15 cellular contexts compared by ENCODE assay signal in the genomic region with DNA sequence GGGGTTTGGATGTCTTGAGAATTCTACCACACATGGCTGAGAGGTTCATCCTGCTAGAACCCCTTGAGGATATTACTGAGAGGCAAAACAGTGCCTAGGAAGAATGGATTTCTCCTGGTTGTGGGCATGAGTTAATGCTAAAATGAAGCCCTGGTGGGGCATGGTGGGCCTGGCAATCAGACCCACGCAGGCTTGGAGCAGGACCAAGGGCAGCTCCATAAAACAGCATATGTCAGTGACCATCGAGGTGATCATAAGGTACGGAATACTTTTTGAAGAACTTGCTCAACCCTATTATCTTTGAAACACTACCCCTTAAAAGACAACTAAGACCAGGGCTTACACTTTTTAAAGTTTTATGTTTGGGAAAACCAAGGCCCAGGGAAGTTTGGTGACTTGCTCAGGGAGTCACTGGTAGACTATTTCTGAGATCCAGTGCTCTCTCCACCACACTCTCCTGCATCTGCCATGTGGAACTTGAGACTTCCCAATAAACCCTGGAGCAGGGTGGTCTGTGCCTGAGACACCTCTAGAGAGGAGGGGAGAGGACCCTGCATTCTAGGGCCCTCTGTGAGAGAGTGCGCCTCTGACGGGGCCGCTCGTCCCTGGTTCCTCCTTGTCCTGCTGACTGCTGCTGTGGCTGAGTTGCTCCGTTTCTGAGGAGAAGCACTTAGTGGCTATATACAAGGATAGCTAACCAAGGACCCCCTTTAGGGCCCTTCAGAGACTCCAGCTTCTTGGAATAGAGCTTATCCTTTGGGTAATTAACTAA. TPM values are rescaled to one million over a fixed set of nuclear protein-coding genes. Genes with fewer than 3 reads are reported as not detected.
DNase-seq lines count a peak whose midpoint lies in the region; ATAC-seq and TF ChIP-seq lines count a peak whose summit lies in the region.
"Had no signal": no experiment of that assay in that cellular context is flagged by ENCODE, and none has a peak within 500 bp of the region (broad histone marks: within the 10 kb centered on the region; RNA-seq: fewer than 3 reads in every experiment).

No MANE protein-coding gene starts in this region.

- H3K79me1 ChIP-seq in mesenchymal stem cell (replicated peaks; ENCODE audit: low read length, poor library complexity, severe bottlenecking) (no peaks in the 10 kb centered on the region), neuronal stem cell (ENCODE audit: low read depth, low read length) (no peaks in the 10 kb centered on the region)

- H2BK5ac ChIP-seq in mesenchymal stem cell (ENCODE audit: low read depth, low read length, poor library complexity, severe bottlenecking), result no peak overlapping the region
- H2BK5ac ChIP-seq in neuronal stem cell (ENCODE audit: low read length), result no peak overlapping the region

- H3K27ac Mint-ChIP-seq in activated T-helper 1 cell treated with anti-CD3 and anti-CD28 coated beads, Interleukin-12 subunit alpha, Interleukin-12 subunit beta, Interleukin-2, Interleukin-4 antibody, amounts not matched to agents 30 ng/mL and 10 ng/mL and 1 ng/mL, durations not matched to agents 14 hours and 24 hours and 36 hours, result peak overlapping the region; percentile 94

- 97% methylated on average over 8 of the region's 8 CpGs for WGBS in mesenchymal stem cell
- no CpG with 5 or more reads among the region's 8 CpGs for WGBS in neuronal stem cell (ENCODE audit: extremely low coverage in 2 of 2, insufficient read length in 2 of 2, insufficient replicate concordance in 1 of 2), 2 donors

- intact Hi-C loops in left ventricle myocardium inferior (cut with micrococcal nuclease) (no loop called here), cardiac septum (cut with DNase I) (no loop called here), upper lobe of right lung (cut with DNase I) (no loop called here)
- intact Hi-C loops in activated T-helper 1 cell treated with anti-CD3 and anti-CD28 coated beads, Interleukin-12 subunit alpha, Interleukin-12 subunit beta, Interleukin-2, Interleukin-4 antibody, amounts not matched to agents 30 ng/mL and 10 ng/mL and 1 ng/mL, durations not matched to agents 14 hours and 24 hours and 36 hours (cut with micrococcal nuclease), result loop anchor here (1.0 to 5.0 kb wide), 5 partner anchors 7 to 559 kb away; a partner anchor contains a TSS

- ATAC-seq in upper lobe of right lung (peak; percentile 30), HG03439 (IDR thresholded peaks at IDR 0.05; ENCODE audit: unreplicated experiment) (no peak)
- ATAC-seq: Panc1 had no signal

- no peak overlapping the region for H3K4me3 Mint-ChIP-seq in activated T-helper 1 cell treated with anti-CD3 and anti-CD28 coated beads, Interleukin-12 subunit alpha, Interleukin-12 subunit beta, Interleukin-2, Interleukin-4 antibody, amounts not matched to agents 30 ng/mL and 10 ng/mL and 1 ng/mL, durations not matched to agents 14 hours and 24 hours and 36 hours

- H2AK5ac ChIP-seq in mesenchymal stem cell (ENCODE audit: low read length, severe bottlenecking) (no peak overlapping the region), neuronal stem cell (ENCODE audit: low read depth, low read length) (no peak overlapping the region)

- H3K9me3 ChIP-seq in left ventricle myocardium inferior (replicated peaks), result no peaks in the 10 kb centered on the region
- H3K9me3 ChIP-seq in mesenchymal stem cell (ENCODE audit: control insufficient read depth, low read length), result no peaks in the 10 kb centered on the region
- H3K9me3 ChIP-seq in upper lobe of right lung, result no peaks in the 10 kb centered on the region
- no peaks in the 10 kb centered on the region for H3K9me3 ChIP-seq in neuronal stem cell (replicated peaks in 1 of 2; ENCODE audit: control insufficient read depth in 2 of 2, insufficient read depth in 1 of 2, low read depth in 1 of 2, low read length in 2 of 2)

- H3K4me2 ChIP-seq in mesenchymal stem cell (ENCODE audit: low read length, poor library complexity, severe bottlenecking), result no peak overlapping the region
- H3K4me2 ChIP-seq in neuronal stem cell (ENCODE audit: insufficient read depth, low read length, poor library complexity, severe bottlenecking), result no peak overlapping the region

- no peak overlapping the region for H3K4me3 ChIP-seq in left ventricle myocardium inferior
- H3K4me3 ChIP-seq in mesenchymal stem cell (ENCODE audit: insufficient read depth in 1 of 2, low read depth in 1 of 2, low read length in 2 of 2), result no peak overlapping the region
- H3K4me3 ChIP-seq in upper lobe of right lung, result no peak overlapping the region
- H3K4me3 ChIP-seq in neuronal stem cell (ENCODE audit: low read length in 2 of 2), result no peak overlapping the region

- H3K36me3 ChIP-seq in left ventricle myocardium inferior (no peaks in the 10 kb centered on the region), mesenchymal stem cell (ENCODE audit: control insufficient read depth in 1 of 2, insufficient read depth in 2 of 2, low read depth in 1 of 2, low read length in 2 of 2) (no peaks in the 10 kb centered on the region), upper lobe of right lung (no peaks in the 10 kb centered on the region), neuronal stem cell (replicated peaks in 1 of 2; ENCODE audit: control insufficient read depth in 2 of 2, insufficient read depth in 2 of 2, low read length in 2 of 2) (no peaks in the 10 kb centered on the region)

- DNase-seq in left ventricle myocardium inferior, result no peak
- no peak for DNase-seq in cardiac septum (ENCODE audit: low spot score)
- DNase-seq in activated T-helper 1 cell treated with anti-CD3 and anti-CD28 coated beads, Interleukin-12 subunit alpha, Interleukin-12 subunit beta, Interleukin-2, Interleukin-4 antibody, amounts not matched to agents 30 ng/mL and 10 ng/mL and 1 ng/mL, durations not matched to agents 14 hours and 24 hours and 36 hours (ENCODE audit: low spot score), result no peak
- no peak for DNase-seq in mesenchymal stem cell
- no peak for DNase-seq in upper lobe of right lung
- DNase-seq in neuronal stem cell (ENCODE audit: low spot score), result no peak
- DNase-seq in NCI-H1417 (lab: John Stamatoyannopoulos, UW), result no peak
- DNase-seq: activated T-cell treated with anti-CD3 and anti-CD28 coated beads, Interleukin-2, amount 50 U/mL, for 1 hour; DMS153; NCI-H1694 treated with DMSO at 0.1 percent for 48 hours; NCI-H510A; stimulated activated naive CD4-positive, alpha-beta T cell had no signal

- no peak overlapping the region for H4K8ac ChIP-seq in mesenchymal stem cell (ENCODE audit: low read length)
- H4K8ac ChIP-seq in neuronal stem cell (ENCODE audit: low read depth, low read length), result no peak overlapping the region

- H3K27me3 ChIP-seq in left ventricle myocardium inferior (ENCODE audit: low read depth) (no peaks in the 10 kb centered on the region), mesenchymal stem cell (ENCODE audit: control insufficient read depth in 1 of 2, insufficient read depth in 1 of 2, low read length in 2 of 2) (no peaks in the 10 kb centered on the region), upper lobe of right lung (no peaks in the 10 kb centered on the region), neuronal stem cell (ENCODE audit: control insufficient read depth in 3 of 3, insufficient read depth in 3 of 3, low read depth in 1 of 3, low read length in 3 of 3) (peaks cover 0 to 11% (median 0%) of the 10 kb centered on the region in 3 experiments)

- H2AFZ ChIP-seq in mesenchymal stem cell (ENCODE audit: low read depth, low read length), result no peak overlapping the region
- no peak overlapping the region for H2AFZ ChIP-seq in neuronal stem cell (ENCODE audit: low read length)

- H3K18ac ChIP-seq in mesenchymal stem cell (ENCODE audit: low read depth in 1 of 2, low read length in 2 of 2) (peak overlapping the region in 1 of 2 experiments; percentile 58), neuronal stem cell (ENCODE audit: low read length) (no peak overlapping the region)

- no peaks in the 10 kb centered on the region for H3K4me1 ChIP-seq in left ventricle myocardium inferior
- H3K4me1 ChIP-seq in mesenchymal stem cell (ENCODE audit: control insufficient read depth, insufficient read depth, low read depth, low read length), result peaks cover 14% of the 10 kb centered on the region
- peaks cover 9% of the 10 kb centered on the region for H3K4me1 ChIP-seq in upper lobe of right lung
- H3K4me1 ChIP-seq in neuronal stem cell (ENCODE audit: control insufficient read depth in 2 of 2, insufficient read depth in 1 of 2, low read depth in 1 of 2, low read length in 2 of 2), result peaks cover 0 to 4% of the 10 kb centered on the region in 2 donors

- no peak overlapping the region for H3K14ac ChIP-seq in mesenchymal stem cell (ENCODE audit: low read length in 2 of 2)
- H3K14ac ChIP-seq in neuronal stem cell (ENCODE audit: low read length), result no peak overlapping the region

- H3K9ac ChIP-seq in mesenchymal stem cell (ENCODE audit: low read length) (no peak overlapping the region), neuronal stem cell (ENCODE audit: low read depth, low read length, poor library complexity) (no peak overlapping the region)

- peak overlapping the region; percentile 27 for H3K27ac ChIP-seq in left ventricle myocardium inferior (replicated peaks)
- no peak overlapping the region for H3K27ac ChIP-seq in mesenchymal stem cell (ENCODE audit: low read length, poor library complexity, severe bottlenecking)
- no peak overlapping the region for H3K27ac ChIP-seq in upper lobe of right lung
- H3K27ac ChIP-seq in neuronal stem cell (replicated peaks; ENCODE audit: low read length), result no peak overlapping the region

- no peak for TF ChIP-seq CTCF in left ventricle myocardium inferior (IDR thresholded peaks at IDR 0.05; ENCODE audit: borderline replicate concordance)
- no peak for TF ChIP-seq CTCF in upper lobe of right lung (IDR thresholded peaks at IDR 0.05)

- peaks cover 3% of the 10 kb centered on the region for H3K9me3 Mint-ChIP-seq in activated T-helper 1 cell treated with anti-CD3 and anti-CD28 coated beads, Interleukin-12 subunit alpha, Interleukin-12 subunit beta, Interleukin-2, Interleukin-4 antibody, amounts not matched to agents 30 ng/mL and 10 ng/mL and 1 ng/mL, durations not matched to agents 14 hours and 24 hours and 36 hours
- H3K9me3 Mint-ChIP-seq: T-helper 1 cell treated with Interleukin-12 subunit alpha and Interleukin-12 subunit beta and Interleukin-4 antibody, amounts not matched to agents 30 μg/mL and 1 μg/mL, for 36 hours had no signal

- peak overlapping the region in 1 of 2 experiments; percentile 7 for H3K4ac ChIP-seq in mesenchymal stem cell (ENCODE audit: low read depth in 1 of 2, low read length in 2 of 2)
- H3K4ac ChIP-seq in neuronal stem cell (ENCODE audit: low read length), result no peak overlapping the region

- no peak overlapping the region for H2BK15ac ChIP-seq in mesenchymal stem cell (ENCODE audit: low read depth, poor library complexity, severe bottlenecking)
- no peak overlapping the region for H2BK15ac ChIP-seq in neuronal stem cell (ENCODE audit: low read length)

- H3K27me3 Mint-ChIP-seq in activated T-helper 1 cell treated with anti-CD3 and anti-CD28 coated beads, Interleukin-12 subunit alpha, Interleukin-12 subunit beta, Interleukin-2, Interleukin-4 antibody, amounts not matched to agents 30 ng/mL and 10 ng/mL and 1 ng/mL, durations not matched to agents 14 hours and 24 hours and 36 hours (ENCODE audit: insufficient read depth), result peaks cover 2% of the 10 kb centered on the region

- H3K36me3 Mint-ChIP-seq in activated T-helper 1 cell treated with anti-CD3 and anti-CD28 coated beads, Interleukin-12 subunit alpha, Interleukin-12 subunit beta, Interleukin-2, Interleukin-4 antibody, amounts not matched to agents 30 ng/mL and 10 ng/mL and 1 ng/mL, durations not matched to agents 14 hours and 24 hours and 36 hours (ENCODE audit: low read depth), result no peaks in the 10 kb centered on the region

- peaks cover 89% of the 10 kb centered on the region for H3K4me1 Mint-ChIP-seq in activated T-helper 1 cell treated with anti-CD3 and anti-CD28 coated beads, Interleukin-12 subunit alpha, Interleukin-12 subunit beta, Interleukin-2, Interleukin-4 antibody, amounts not matched to agents 30 ng/mL and 10 ng/mL and 1 ng/mL, durations not matched to agents 14 hours and 24 hours and 36 hours (ENCODE audit: low read depth)

- H2BK12ac ChIP-seq in mesenchymal stem cell (ENCODE audit: low read length in 2 of 2) (peak overlapping the region; percentile 61 to 79), neuronal stem cell (ENCODE audit: low read length) (no peak overlapping the region)

- H3K23ac ChIP-seq in mesenchymal stem cell (ENCODE audit: low read length in 2 of 2) (no peak overlapping the region), neuronal stem cell (ENCODE audit: low read depth, low read length, poor library complexity) (no peak overlapping the region)

- no peak overlapping the region for H4K91ac ChIP-seq in mesenchymal stem cell (ENCODE audit: low read length)
- H4K91ac ChIP-seq in neuronal stem cell (ENCODE audit: low read depth, low read length, poor library complexity), result no peak overlapping the region

- no peak overlapping the region for H2BK120ac ChIP-seq in mesenchymal stem cell (ENCODE audit: low read depth, low read length)
- H2BK120ac ChIP-seq in neuronal stem cell (ENCODE audit: low read depth, low read length), result no peak overlapping the region

RNA-seq across cellular contexts. Expression of a gene that starts 28.0 kb away (rescaled TPM):
- 12.3 TPM for total RNA-seq in left ventricle myocardium inferior
- 4.3 TPM for total RNA-seq in cardiac septum
- 0.12 TPM in 1 of 2 replicates, not detected in the other for total RNA-seq in activated T-helper 1 cell treated with anti-CD3 and anti-CD28 coated beads, Interleukin-12 subunit alpha, Interleukin-12 subunit beta, Interleukin-2, Interleukin-4 antibody, amounts not matched to agents 30 ng/mL and 10 ng/mL and 1 ng/mL, durations not matched to agents 14 hours and 24 hours and 36 hours
- 6.6 TPM for polyA plus RNA-seq in mesenchymal stem cell (2013, experiment 1 of 2)
- polyA plus RNA-seq in mesenchymal stem cell (2013, experiment 2 of 2), result 6.6 TPM
- 6.9 TPM for total RNA-seq in upper lobe of right lung
- polyA plus RNA-seq in neuronal stem cell (2013, experiment 1 of 2), result not detected
- polyA plus RNA-seq in neuronal stem cell (2013, experiment 2 of 2), result not detected
